In genomic region chr14:63938198-63939005, GRCh38 we compare ENCODE assay signal across 12 cellular contexts.
DNase-seq lines count a peak whose midpoint lies in the region; ATAC-seq, FAIRE-seq and TF ChIP-seq lines count a peak whose summit lies in the region.
"Had no signal": no experiment of that assay in that cellular context is flagged by ENCODE, and none has a peak within 500 bp of the region (broad histone marks: within the 10 kb centered on the region; RNA-seq: fewer than 3 reads in every experiment).

No MANE protein-coding gene starts in this region.

- H3K4me3 ChIP-seq in breast epithelium: no peak overlapping the region
- H3K4me3 ChIP-seq in pancreas: no peak overlapping the region
- H3K4me3 ChIP-seq: GM23338 had no signal

- POLR2A ChIA-PET in MCF 10A (lab: Yijun Ruan, JAX): interaction anchor here (0.7 to 1.2 kb wide), 3 partner anchors 16 to 72 kb away, joined by 3 to 4 read pairs (median 3); no protein-coding TSS in a partner anchor
- POLR2A ChIA-PET in activated naive CD8-positive, alpha-beta T cell treated with anti-CD3 and anti-CD28 coated beads, Interleukin-2, amount 10 ng/mL, durations not matched to agents 7 days and 5 days (lab: Charles Lee): interaction anchor here (1.0 to 4.5 kb wide), 5 partner anchors 9 to 85 kb away, joined by 3 to 52 read pairs (median 3); partner anchors contain the start of gene SYNE2

- CTCF ChIA-PET in MCF 10A (lab: Yijun Ruan, JAX): no interaction called here

- FAIRE-seq in pancreas (lab: Jason Lieb, UNC): no peak

- H3K4me1 ChIP-seq in breast epithelium (no peaks in the 10 kb centered on the region), pancreas (peaks cover 0 to 7% (median 0%) of the 10 kb centered on the region in 3 donors)

- no peak for TF ChIP-seq POLR2A in breast epithelium (IDR thresholded peaks at IDR 0.05)

- no peak overlapping the region for H3K27ac ChIP-seq in breast epithelium
- H3K27ac ChIP-seq in pancreas: no peak overlapping the region

- H3K36me3 ChIP-seq in breast epithelium (no peaks in the 10 kb centered on the region), pancreas (peaks cover 0 to 5% (median 2%) of the 10 kb centered on the region in 3 donors)

- H3K27ac Mint-ChIP-seq in MCF 10A (ENCODE audit: low read depth, unreplicated experiment): no peak overlapping the region
- no peak overlapping the region for H3K27ac Mint-ChIP-seq in activated naive CD8-positive, alpha-beta T cell treated with anti-CD3 and anti-CD28 coated beads, Interleukin-2, amount 10 ng/mL, durations not matched to agents 7 days and 5 days
- no peak overlapping the region for H3K27ac Mint-ChIP-seq in stimulated activated naive CD8-positive, alpha-beta T cell treated with anti-CD3 and anti-CD28 coated beads, Interleukin-15, amount 100 ng/mL, for 72 hours
- H3K27ac Mint-ChIP-seq: GM23338 had no signal

- no peaks in the 10 kb centered on the region for H3K9me3 Mint-ChIP-seq in MCF 10A (ENCODE audit: unreplicated experiment)
- H3K9me3 Mint-ChIP-seq in activated naive CD8-positive, alpha-beta T cell treated with anti-CD3 and anti-CD28 coated beads, Interleukin-2, amount 10 ng/mL, durations not matched to agents 7 days and 5 days: no peaks in the 10 kb centered on the region
- H3K9me3 Mint-ChIP-seq in stimulated activated naive CD8-positive, alpha-beta T cell treated with anti-CD3 and anti-CD28 coated beads, Interleukin-15, amount 100 ng/mL, for 72 hours: no peaks in the 10 kb centered on the region
- H3K9me3 Mint-ChIP-seq: GM23338 had no signal

- no peaks in the 10 kb centered on the region for H3K4me1 Mint-ChIP-seq in MCF 10A (ENCODE audit: insufficient read depth, unreplicated experiment)
- H3K4me1 Mint-ChIP-seq in activated naive CD8-positive, alpha-beta T cell treated with anti-CD3 and anti-CD28 coated beads, Interleukin-2, amount 10 ng/mL, durations not matched to agents 7 days and 5 days: peaks cover 44% of the 10 kb centered on the region
- H3K4me1 Mint-ChIP-seq in stimulated activated naive CD8-positive, alpha-beta T cell treated with anti-CD3 and anti-CD28 coated beads, Interleukin-15, amount 100 ng/mL, for 72 hours: peaks cover 16% of the 10 kb centered on the region

- no peak for TF ChIP-seq CTCF in MCF 10A (IDR thresholded peaks at IDR 0.05; ENCODE audit: unreplicated experiment)
- TF ChIP-seq CTCF in breast epithelium (IDR thresholded peaks at IDR 0.05): no peak
- no peak for TF ChIP-seq CTCF in pancreas (IDR thresholded peaks at IDR 0.05)

- ATAC-seq in HG02870 (IDR thresholded peaks at IDR 0.05; ENCODE audit: unreplicated experiment) (peak; percentile 53), pancreas (no peak)
- ATAC-seq in activated naive CD8-positive, alpha-beta T cell treated with anti-CD3 and anti-CD28 coated beads, Interleukin-2, amount 10 ng/mL, durations not matched to agents 7 days and 5 days (ENCODE audit: low read depth): peak; percentile 63
- ATAC-seq in stimulated activated naive CD8-positive, alpha-beta T cell treated with anti-CD3 and anti-CD28 coated beads, Interleukin-15, amount 100 ng/mL, for 72 hours: peak; percentile 85
- ATAC-seq: GM23338 had no signal

- no peaks in the 10 kb centered on the region for H3K27me3 Mint-ChIP-seq in MCF 10A (ENCODE audit: insufficient read depth, unreplicated experiment)
- no peaks in the 10 kb centered on the region for H3K27me3 Mint-ChIP-seq in activated naive CD8-positive, alpha-beta T cell treated with anti-CD3 and anti-CD28 coated beads, Interleukin-2, amount 10 ng/mL, durations not matched to agents 7 days and 5 days
- H3K27me3 Mint-ChIP-seq in stimulated activated naive CD8-positive, alpha-beta T cell treated with anti-CD3 and anti-CD28 coated beads, Interleukin-15, amount 100 ng/mL, for 72 hours: no peaks in the 10 kb centered on the region

- no peak overlapping the region for H3K4me3 Mint-ChIP-seq in MCF 10A (ENCODE audit: unreplicated experiment)
- no peak overlapping the region for H3K4me3 Mint-ChIP-seq in activated naive CD8-positive, alpha-beta T cell treated with anti-CD3 and anti-CD28 coated beads, Interleukin-2, amount 10 ng/mL, durations not matched to agents 7 days and 5 days
- H3K4me3 Mint-ChIP-seq in stimulated activated naive CD8-positive, alpha-beta T cell treated with anti-CD3 and anti-CD28 coated beads, Interleukin-15, amount 100 ng/mL, for 72 hours: no peak overlapping the region
- H3K4me3 Mint-ChIP-seq: GM23338 had no signal

- H3K9me3 ChIP-seq in breast epithelium (no peaks in the 10 kb centered on the region), pancreas (no peaks in the 10 kb centered on the region)

- DNase-seq in MCF 10A (ENCODE audit: unreplicated experiment) (peak; percentile 46), breast epithelium (ENCODE audit: low spot score in 2 of 2) (no peak), pancreas (no peak), NCI-H1930 (lab: John Stamatoyannopoulos, UW) (no peak), NCI-H82 (lab: John Stamatoyannopoulos, UW) (no peak)
- DNase-seq in activated naive CD8-positive, alpha-beta T cell treated with anti-CD3 and anti-CD28 coated beads, Interleukin-2, amount 10 ng/mL, durations not matched to agents 7 days and 5 days: peak; percentile 54
- peak; percentile 38 to 68 for DNase-seq in stimulated activated naive CD8-positive, alpha-beta T cell treated with anti-CD3 and anti-CD28 coated beads, Interleukin-15, amount 100 ng/mL, for 72 hours
- DNase-seq: AML-193, caudate nucleus, NCI-H146 had no signal

- H3K36me3 Mint-ChIP-seq in MCF 10A (ENCODE audit: insufficient read depth, unreplicated experiment): peaks cover 7% of the 10 kb centered on the region
- peaks cover 34% of the 10 kb centered on the region for H3K36me3 Mint-ChIP-seq in activated naive CD8-positive, alpha-beta T cell treated with anti-CD3 and anti-CD28 coated beads, Interleukin-2, amount 10 ng/mL, durations not matched to agents 7 days and 5 days

- intact Hi-C loops in MCF 10A (cut with micrococcal nuclease): no loop called here
- intact Hi-C loops in breast epithelium (cut with DNase I; ENCODE audit: low total_unique reads): no loop called here
- intact Hi-C loops in pancreas (cut with DNase I): no loop called here

- 84 to 90% methylated on average over 9 of the region's 9 CpGs for WGBS in pancreas, 2 donors

- H3K27me3 ChIP-seq in breast epithelium (no peaks in the 10 kb centered on the region), pancreas (no peaks in the 10 kb centered on the region)

- BruUV-seq in MCF 10A (replicated peaks; lab: Mats Ljungman, UMichigan): no TSS peak

Comparison
In these comparisons a context has a peak if more than half of its experiments do, and no peak if none do; other contexts are left out.
1. DNase-seq: peak in MCF 10A (single experiment), activated naive CD8-positive, alpha-beta T cell treated with anti-CD3 and anti-CD28 coated beads, Interleukin-2, amount 10 ng/mL, durations not matched to agents 7 days and 5 days (single experiment) and stimulated activated naive CD8-positive, alpha-beta T cell treated with anti-CD3 and anti-CD28 coated beads, Interleukin-15, amount 100 ng/mL, for 72 hours (2 of 2); none in breast epithelium (0 of 2), pancreas (0 of 6), NCI-H1930 (0 of 2) and NCI-H82 (single experiment).
2. ATAC-seq: peak in HG02870 (single experiment), activated naive CD8-positive, alpha-beta T cell treated with anti-CD3 and anti-CD28 coated beads, Interleukin-2, amount 10 ng/mL, durations not matched to agents 7 days and 5 days (single experiment) and stimulated activated naive CD8-positive, alpha-beta T cell treated with anti-CD3 and anti-CD28 coated beads, Interleukin-15, amount 100 ng/mL, for 72 hours (single experiment); none in pancreas (0 of 4).